In the genomic region with DNA sequence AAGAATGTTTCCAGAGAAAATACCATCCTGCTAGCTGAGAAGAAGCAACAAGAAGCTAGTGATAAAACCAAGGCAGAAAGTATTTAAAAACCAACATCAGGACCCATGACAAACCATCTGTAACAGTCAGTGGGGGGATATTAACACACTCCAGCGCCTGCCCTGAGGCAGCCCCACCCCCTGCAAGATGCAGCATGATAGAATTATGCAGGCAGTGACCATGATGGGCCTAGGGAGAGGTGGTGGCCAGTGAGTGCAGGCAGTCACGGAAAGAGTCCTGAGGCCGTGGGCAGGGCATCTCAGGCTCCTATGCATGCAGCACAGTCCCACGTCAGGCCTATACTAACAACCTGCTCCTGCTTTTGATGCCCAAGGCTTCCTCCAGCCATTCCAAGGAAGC, we compare ENCODE assay signal across 1 cellular context.
TF ChIP-seq lines count a peak whose summit lies in the region.

No MANE protein-coding gene starts in this region.

TF ChIP-seq in H1, 55 proteins besides CTCF, POLR2A, EP300 and RAD21:
- TF ChIP-seq JUN (IDR thresholded peaks at IDR 0.05; ENCODE audit: low read depth, low read length) (no peak), BRCA1 (IDR thresholded peaks at IDR 0.05; ENCODE audit: low read depth, low read length) (no peak), SIN3A (conservative IDR thresholded peaks at IDR 0.05 in 1 of 2, IDR thresholded peaks at IDR 0.05 in 1 of 2; ENCODE audit: low read depth in 1 of 2, low read length in 2 of 2) (no peak), KDM5A (IDR thresholded peaks at IDR 0.05; ENCODE audit: low read length) (no peak), MAFK (IDR thresholded peaks at IDR 0.05; ENCODE audit: low read depth, low read length) (no peak), NRF1 (IDR thresholded peaks at IDR 0.05; ENCODE audit: low read depth, low read length) (no peak), RXRA (IDR thresholded peaks at IDR 0.05; ENCODE audit: insufficient read depth, low read depth, low read length) (no peak), CHD2 (IDR thresholded peaks at IDR 0.05; ENCODE audit: low read length) (no peak)
